8 cellular contexts compared by ENCODE assay signal in genomic region chr2:177242136-177242987, GRCh38. TPM values are rescaled to one million over a fixed set of nuclear protein-coding genes. Genes with fewer than 3 reads are reported as not detected.
DNase-seq lines count a peak whose midpoint lies in the region; ATAC-seq, FAIRE-seq and TF ChIP-seq lines count a peak whose summit lies in the region.

No MANE protein-coding gene starts in this region.

- intact Hi-C loops in endothelial cell of umbilical vein (cut with micrococcal nuclease), result loop anchor here (1.0 to 5.0 kb wide), 5 partner anchors 10 to 155 kb away; no protein-coding TSS in a partner anchor
- intact Hi-C loops in naive thymus-derived CD4-positive, alpha-beta T cell (cut with micrococcal nuclease), result loop anchor here in 1 of 2 donors (2.0 kb wide), 1 partner anchor 14 kb away; no protein-coding TSS in a partner anchor

- POLR2A ChIA-PET in endothelial cell of umbilical vein (lab: Charles Lee), result no interaction called here
- POLR2A ChIA-PET in naive thymus-derived CD4-positive, alpha-beta T cell (lab: Charles Lee), result no interaction called here

- peak; percentile 40 for TF ChIP-seq POLR2A in endothelial cell of umbilical vein (IDR thresholded peaks at IDR 0.05; ENCODE audit: low read depth, low read length)

- peak overlapping the region; percentile 98 for H3K4me2 ChIP-seq in endothelial cell of umbilical vein (ENCODE audit: insufficient read depth, low read length)

- peaks cover 3% of the 10 kb centered on the region for H4K20me1 ChIP-seq in endothelial cell of umbilical vein (replicated peaks; ENCODE audit: control insufficient read depth, extremely low read depth, insufficient read depth, low read length)

- H3K9ac ChIP-seq in endothelial cell of umbilical vein (replicated peaks; ENCODE audit: extremely low read depth, insufficient read depth, low read length), result peak overlapping the region; percentile 91

- dilution Hi-C loops in endothelial cell of umbilical vein (cut with MboI; ENCODE audit: extremely low pct_ligation_motif_present, low sequenced_read_pairs), result no loop called here

- peak overlapping the region; percentile 99 for H3K27ac ChIP-seq in endothelial cell of umbilical vein (ENCODE audit: insufficient read depth, low read depth, low read length)
- H3K27ac ChIP-seq in naive thymus-derived CD4-positive, alpha-beta T cell (ENCODE audit: low read depth, low read length), result peak overlapping the region; percentile 64

- no peaks in the 10 kb centered on the region for H3K36me3 ChIP-seq in endothelial cell of umbilical vein (ENCODE audit: control insufficient read depth in 2 of 2, extremely low read depth in 1 of 2, insufficient read depth in 2 of 2, low read length in 2 of 2)
- H3K36me3 ChIP-seq in naive thymus-derived CD4-positive, alpha-beta T cell (ENCODE audit: control insufficient read depth in 2 of 3, insufficient read depth in 3 of 3, low read length in 3 of 3), result no peaks in the 10 kb centered on the region

- no peak overlapping the region for H2AFZ ChIP-seq in endothelial cell of umbilical vein (ENCODE audit: low read depth, low read length)

- peaks cover 71% of the 10 kb centered on the region for H3K4me1 ChIP-seq in endothelial cell of umbilical vein (ENCODE audit: control insufficient read depth, extremely low read depth, insufficient read depth, low read length)
- H3K4me1 ChIP-seq in naive thymus-derived CD4-positive, alpha-beta T cell (ENCODE audit: control insufficient read depth in 2 of 2, insufficient read depth in 2 of 2, low read length in 2 of 2), result peaks cover 38 to 54% of the 10 kb centered on the region in 2 donors

- H3K9me3 ChIP-seq in endothelial cell of umbilical vein (replicated peaks; ENCODE audit: control insufficient read depth, insufficient read depth, low read length), result no peaks in the 10 kb centered on the region
- no peaks in the 10 kb centered on the region for H3K9me3 ChIP-seq in naive thymus-derived CD4-positive, alpha-beta T cell (ENCODE audit: control insufficient read depth in 2 of 3, low read length in 3 of 3)

- CTCF ChIA-PET in endothelial cell of umbilical vein (lab: Charles Lee), result interaction anchor here (1.4 to 1.7 kb wide), 2 partner anchors 12 kb away, joined by 3 to 9 read pairs; no protein-coding TSS in a partner anchor
- CTCF ChIA-PET in naive thymus-derived CD4-positive, alpha-beta T cell (lab: Charles Lee), result no interaction called here

- H3K27ac Mint-ChIP-seq in stimulated activated naive CD8-positive, alpha-beta T cell treated with anti-CD3 and anti-CD28 coated beads, Interleukin-15, Interleukin-2, amounts not matched to agents 100 ng/mL and 50 ng/mL, for 24 hours, result peak overlapping the region; percentile 39
- H3K27ac Mint-ChIP-seq in naive thymus-derived CD4-positive, alpha-beta T cell, result peak overlapping the region; percentile 51 to 90 (median 80)

- in situ Hi-C loops in SK-MEL-5 (cut with HindIII; ENCODE audit: low pct_unique_long_range_greater_than_20kb, low sequenced_read_pairs), result no loop called here

- H3K27me3 Mint-ChIP-seq in stimulated activated naive CD8-positive, alpha-beta T cell treated with anti-CD3 and anti-CD28 coated beads, Interleukin-15, Interleukin-2, amounts not matched to agents 100 ng/mL and 50 ng/mL, for 24 hours, result no peaks in the 10 kb centered on the region
- H3K27me3 Mint-ChIP-seq in naive thymus-derived CD4-positive, alpha-beta T cell, result no peaks in the 10 kb centered on the region

- H3K4me1 Mint-ChIP-seq in stimulated activated naive CD8-positive, alpha-beta T cell treated with anti-CD3 and anti-CD28 coated beads, Interleukin-15, Interleukin-2, amounts not matched to agents 100 ng/mL and 50 ng/mL, for 24 hours (ENCODE audit: low read depth), result peaks cover 93% of the 10 kb centered on the region
- H3K4me1 Mint-ChIP-seq in naive thymus-derived CD4-positive, alpha-beta T cell, result peaks cover 75 to 96% (median 89%) of the 10 kb centered on the region in 7 donors

- peaks cover 41% of the 10 kb centered on the region for H3K36me3 Mint-ChIP-seq in stimulated activated naive CD8-positive, alpha-beta T cell treated with anti-CD3 and anti-CD28 coated beads, Interleukin-15, Interleukin-2, amounts not matched to agents 100 ng/mL and 50 ng/mL, for 24 hours (ENCODE audit: low read depth)
- peaks cover 0 to 15% (median 8%) of the 10 kb centered on the region in 5 donors for H3K36me3 Mint-ChIP-seq in naive thymus-derived CD4-positive, alpha-beta T cell

- BruUV-seq in endothelial cell of umbilical vein (replicated peaks; lab: Mats Ljungman, UMichigan), result TSS peak; percentile 65

- FAIRE-seq in endothelial cell of umbilical vein (lab: Jason Lieb, UNC), result peak; percentile 92

- no peak for TF ChIP-seq CTCF in endothelial cell of umbilical vein (IDR thresholded peaks at IDR 0.05; ENCODE audit: extremely low read depth in 1 of 2, insufficient read depth in 1 of 2, low read depth in 1 of 2, low read length in 2 of 2)

- H3K4me3 Mint-ChIP-seq in stimulated activated naive CD8-positive, alpha-beta T cell treated with anti-CD3 and anti-CD28 coated beads, Interleukin-15, Interleukin-2, amounts not matched to agents 100 ng/mL and 50 ng/mL, for 24 hours, result no peak overlapping the region
- H3K4me3 Mint-ChIP-seq in naive thymus-derived CD4-positive, alpha-beta T cell, result peak overlapping the region; percentile 33 to 74 (median 56)

- H3K79me2 ChIP-seq in endothelial cell of umbilical vein (ENCODE audit: control insufficient read depth, insufficient read depth, low read length), result peaks cover 93% of the 10 kb centered on the region

- no peak for ATAC-seq in stimulated activated naive CD8-positive, alpha-beta T cell treated with anti-CD3 and anti-CD28 coated beads, Interleukin-15, Interleukin-2, amounts not matched to agents 100 U/mL and 50 U/mL, for 24 hours
- ATAC-seq in naive thymus-derived CD4-positive, alpha-beta T cell, result no peak
- ATAC-seq in GM19397 (IDR thresholded peaks at IDR 0.05; ENCODE audit: unreplicated experiment), result no peak

- H3K9me1 ChIP-seq in endothelial cell of umbilical vein (replicated peaks; ENCODE audit: control insufficient read depth, extremely low read depth, insufficient read depth, low read length), result no peaks in the 10 kb centered on the region

- no peaks in the 10 kb centered on the region for H3K27me3 ChIP-seq in endothelial cell of umbilical vein (ENCODE audit: control insufficient read depth in 2 of 2, insufficient read depth in 2 of 2, low read length in 2 of 2)
- no peaks in the 10 kb centered on the region for H3K27me3 ChIP-seq in naive thymus-derived CD4-positive, alpha-beta T cell (ENCODE audit: control insufficient read depth in 2 of 2, insufficient read depth in 2 of 2, low read length in 2 of 2)

- H3K4me3 ChIP-seq in endothelial cell of umbilical vein (replicated peaks in 1 of 3; ENCODE audit: insufficient read depth in 1 of 3, low read depth in 1 of 3, low read length in 3 of 3), result peak overlapping the region in 2 of 3 experiments; percentile 6 to 49
- H3K4me3 ChIP-seq in naive thymus-derived CD4-positive, alpha-beta T cell (ENCODE audit: low read length), result no peak overlapping the region

- DNase-seq in stimulated activated naive CD8-positive, alpha-beta T cell treated with anti-CD3 and anti-CD28 coated beads, Interleukin-15, Interleukin-2, amounts not matched to agents 100 U/mL and 50 U/mL, for 24 hours, result no peak
- DNase-seq in SK-MEL-5 (ENCODE audit: low read depth, low spot score) (peak; percentile 82), endothelial cell of umbilical vein (ENCODE audit: low read depth, low spot score) (peak; percentile 91), T-helper 9 cell (no peak)
- DNase-seq in naive thymus-derived CD4-positive, alpha-beta T cell, result no peak
- DNase-seq in activated CD8-positive, alpha-beta memory T cell treated with anti-CD3 and anti-CD28 coated beads for 24 hours, result no peak

- no peaks in the 10 kb centered on the region for H3K9me3 Mint-ChIP-seq in stimulated activated naive CD8-positive, alpha-beta T cell treated with anti-CD3 and anti-CD28 coated beads, Interleukin-15, Interleukin-2, amounts not matched to agents 100 ng/mL and 50 ng/mL, for 24 hours
- H3K9me3 Mint-ChIP-seq in naive thymus-derived CD4-positive, alpha-beta T cell, result no peaks in the 10 kb centered on the region

TF ChIP-seq in endothelial cell of umbilical vein, 7 proteins besides CTCF, POLR2A, EP300 and RAD21 (continues in another document):
- TF ChIP-seq POLR2AphosphoS5 (IDR thresholded peaks at IDR 0.05; ENCODE audit: insufficient read depth, low read depth, low read length) (peak; percentile 31), MYC (IDR thresholded peaks at IDR 0.05; ENCODE audit: low read depth, low read length) (no peak)

RNA-seq across cellular contexts. Expression of gene NFE2L2, which starts 22.2 kb away (rescaled TPM):
- total RNA-seq in SK-MEL-5 (2014; rRNA removed; shearing (Covaris generic)), result 88.7 and 91.8 TPM in 2 replicates
- polyA plus RNA-seq in SK-MEL-5 (2015; cell fraction: cytosol; rRNA removed), result 107 and 128 TPM in 2 replicates
- polyA plus RNA-seq in SK-MEL-5 (2015; cell fraction: nucleus; rRNA removed), result 107 and 135 TPM in 2 replicates
- 59.5 and 66.2 TPM in 2 replicates for total RNA-seq in endothelial cell of umbilical vein
- 57.1 and 63.1 TPM in 2 replicates for polyA plus RNA-seq in endothelial cell of umbilical vein
- 67.6 and 71.3 TPM in 2 replicates for polyA plus RNA-seq in endothelial cell of umbilical vein (2011; cell fraction: cytosol; rRNA removed)
- polyA plus RNA-seq in endothelial cell of umbilical vein (2011; cell fraction: nucleus; rRNA removed), result 89.9 and 99.1 TPM in 2 replicates
- 63.3 and 69.1 TPM in 2 replicates for polyA plus RNA-seq in endothelial cell of umbilical vein (2012)
- 92.6 and 103 TPM in 2 replicates for polyA minus RNA-seq in endothelial cell of umbilical vein
- 74.1 TPM for polyA minus RNA-seq in endothelial cell of umbilical vein (2011; cell fraction: cytosol; rRNA and poly(A)+ RNA removed)
- 76.5 and 104 TPM in 2 replicates for polyA minus RNA-seq in endothelial cell of umbilical vein (2011; cell fraction: nucleus; rRNA and poly(A)+ RNA removed)
- 10 to 100 TPM; 58.9 to 99.6 (median 74.7) TPM for total RNA-seq in naive thymus-derived CD4-positive, alpha-beta T cell
- 10 to 100 TPM; 67.4 to 98.5 TPM for polyA plus RNA-seq in naive thymus-derived CD4-positive, alpha-beta T cell

RNA-seq across cellular contexts. Expression of gene HNRNPA3, which starts 29.8 kb away (rescaled TPM):
- total RNA-seq in SK-MEL-5 (2014; rRNA removed; shearing (Covaris generic)), result 44.9 and 49.1 TPM in 2 replicates
- polyA plus RNA-seq in SK-MEL-5 (2015; cell fraction: cytosol; rRNA removed), result 192 and 204 TPM in 2 replicates
- polyA plus RNA-seq in SK-MEL-5 (2015; cell fraction: nucleus; rRNA removed), result 198 and 205 TPM in 2 replicates
- total RNA-seq in endothelial cell of umbilical vein, result 316 and 322 TPM in 2 replicates
- polyA plus RNA-seq in endothelial cell of umbilical vein, result 28.0 and 57.5 TPM in 2 replicates
- 143 and 159 TPM in 2 replicates for polyA plus RNA-seq in endothelial cell of umbilical vein (2011; cell fraction: cytosol; rRNA removed)
- 136 and 204 TPM in 2 replicates for polyA plus RNA-seq in endothelial cell of umbilical vein (2011; cell fraction: nucleus; rRNA removed)
- 422 and 615 TPM in 2 replicates for polyA plus RNA-seq in endothelial cell of umbilical vein (2012)
- polyA minus RNA-seq in endothelial cell of umbilical vein, result 35.6 and 37.0 TPM in 2 replicates
- 18.1 TPM for polyA minus RNA-seq in endothelial cell of umbilical vein (2011; cell fraction: cytosol; rRNA and poly(A)+ RNA removed)
- 70.6 and 119 TPM in 2 replicates for polyA minus RNA-seq in endothelial cell of umbilical vein (2011; cell fraction: nucleus; rRNA and poly(A)+ RNA removed)
- 100 to 1,000 TPM; 151 to 311 (median 184) TPM for total RNA-seq in naive thymus-derived CD4-positive, alpha-beta T cell
- polyA plus RNA-seq in naive thymus-derived CD4-positive, alpha-beta T cell, result 10 to 100 TPM; 53.3 to 69.0 TPM

Comparison
In these comparisons a context has a peak if more than half of its experiments do, and no peak if none do; other contexts are left out.
1. DNase-seq: peak in SK-MEL-5 (single experiment) and endothelial cell of umbilical vein (single experiment); none in stimulated activated naive CD8-positive, alpha-beta T cell treated with anti-CD3 and anti-CD28 coated beads, Interleukin-15, Interleukin-2, amounts not matched to agents 100 U/mL and 50 U/mL, for 24 hours (single experiment), naive thymus-derived CD4-positive, alpha-beta T cell (0 of 9), T-helper 9 cell (single experiment) and activated CD8-positive, alpha-beta memory T cell treated with anti-CD3 and anti-CD28 coated beads for 24 hours (single experiment).